8 cellular contexts compared by ENCODE assay signal in the genomic region with DNA sequence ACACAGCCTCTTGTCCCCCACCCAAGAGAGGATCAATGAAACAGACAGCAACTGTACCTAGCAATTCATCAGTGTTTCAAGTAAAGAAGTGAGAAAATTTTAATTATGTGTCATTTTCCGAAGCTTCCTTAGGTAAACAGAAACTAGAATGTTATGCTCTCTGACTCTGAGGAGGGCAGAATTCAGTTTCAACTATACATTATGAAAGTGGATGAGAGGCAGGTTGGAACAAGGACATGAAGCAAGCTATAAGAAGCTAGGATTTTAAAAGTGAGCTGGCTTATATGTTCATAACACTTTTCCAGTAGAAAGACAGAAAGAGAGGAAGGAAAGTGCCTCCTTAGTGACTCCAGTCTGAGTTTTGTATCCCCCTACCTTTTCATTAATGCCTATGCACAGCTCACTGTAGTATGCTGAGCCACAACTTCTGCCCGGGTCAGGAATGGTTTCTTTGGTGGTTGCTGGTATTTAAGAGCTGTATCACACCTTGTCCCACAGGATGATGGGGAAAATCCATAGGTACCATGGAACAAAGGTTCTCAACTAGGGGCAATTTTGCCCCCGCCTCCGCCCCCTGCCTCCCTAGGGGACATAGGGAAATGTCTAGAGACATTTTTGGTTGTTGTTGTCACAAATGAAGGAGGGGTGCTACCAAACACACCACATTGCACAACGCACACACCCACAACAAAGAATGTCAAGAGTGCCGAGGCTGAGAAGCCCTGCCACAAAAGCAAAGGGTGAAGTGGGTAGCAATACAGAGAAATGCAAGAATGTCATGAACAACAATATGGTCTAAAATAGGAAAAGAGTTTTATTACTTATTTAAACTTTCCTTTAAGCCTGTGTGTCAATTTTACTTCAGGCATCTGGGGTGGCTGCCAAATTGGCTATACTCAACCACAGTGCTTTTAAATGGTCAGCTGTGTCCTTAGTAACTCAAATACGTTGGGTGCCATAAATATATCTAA.
DNase-seq lines count a peak whose midpoint lies in the region; ATAC-seq, FAIRE-seq and TF ChIP-seq lines count a peak whose summit lies in the region.

No MANE protein-coding gene starts in this region.

- H4K20me1 ChIP-seq in endothelial cell of umbilical vein (replicated peaks; ENCODE audit: control insufficient read depth, extremely low read depth, insufficient read depth, low read length): no peaks in the 10 kb centered on the region

- dilution Hi-C loops in endothelial cell of umbilical vein (cut with MboI; ENCODE audit: extremely low pct_ligation_motif_present, low sequenced_read_pairs): no loop called here

- intact Hi-C loops in endothelial cell of umbilical vein (cut with micrococcal nuclease): no loop called here

- peak; percentile 8 for FAIRE-seq in endothelial cell of umbilical vein (lab: Jason Lieb, UNC)

- POLR2A ChIA-PET in endothelial cell of umbilical vein (lab: Charles Lee): no interaction called here

- peaks cover 7% of the 10 kb centered on the region for H3K4me1 ChIP-seq in endothelial cell of umbilical vein (ENCODE audit: control insufficient read depth, extremely low read depth, insufficient read depth, low read length)

- H3K36me3 ChIP-seq in endothelial cell of umbilical vein (ENCODE audit: control insufficient read depth in 2 of 2, extremely low read depth in 1 of 2, insufficient read depth in 2 of 2, low read length in 2 of 2): no peaks in the 10 kb centered on the region

- CTCF ChIA-PET in endothelial cell of umbilical vein (lab: Charles Lee): interaction anchor here (0.7 to 1.6 kb wide), 4 partner anchors 10 to 97 kb away, joined by 3 to 4 read pairs (median 3); no protein-coding TSS in a partner anchor

- peak; percentile 70 for ATAC-seq in GM19372 (IDR thresholded peaks at IDR 0.05; ENCODE audit: low read depth, unreplicated experiment)
- ATAC-seq in HG03354 (IDR thresholded peaks at IDR 0.05; ENCODE audit: poor library complexity, severe bottlenecking, unreplicated experiment): peak; percentile 84

- H3K4me2 ChIP-seq in endothelial cell of umbilical vein (ENCODE audit: insufficient read depth, low read length): peak overlapping the region; percentile 34

- no peak for TF ChIP-seq POLR2A in endothelial cell of umbilical vein (IDR thresholded peaks at IDR 0.05; ENCODE audit: low read depth, low read length)

- H3K4me3 ChIP-seq in endothelial cell of umbilical vein (replicated peaks in 1 of 3; ENCODE audit: insufficient read depth in 1 of 3, low read depth in 1 of 3, low read length in 3 of 3): no peak overlapping the region

- H3K9me1 ChIP-seq in endothelial cell of umbilical vein (replicated peaks; ENCODE audit: control insufficient read depth, extremely low read depth, insufficient read depth, low read length): no peaks in the 10 kb centered on the region

- H3K9me3 ChIP-seq in endothelial cell of umbilical vein (replicated peaks; ENCODE audit: control insufficient read depth, insufficient read depth, low read length): no peaks in the 10 kb centered on the region

- TF ChIP-seq CTCF in 22Rv1 (IDR thresholded peaks at IDR 0.05): no peak
- no peak for TF ChIP-seq CTCF in endothelial cell of umbilical vein (IDR thresholded peaks at IDR 0.05; ENCODE audit: extremely low read depth in 1 of 2, insufficient read depth in 1 of 2, low read depth in 1 of 2, low read length in 2 of 2)

- no peaks in the 10 kb centered on the region for H3K79me2 ChIP-seq in endothelial cell of umbilical vein (ENCODE audit: control insufficient read depth, insufficient read depth, low read length)

- BruUV-seq in endothelial cell of umbilical vein (replicated peaks; lab: Mats Ljungman, UMichigan): no TSS peak

- H2AFZ ChIP-seq in endothelial cell of umbilical vein (ENCODE audit: low read depth, low read length): no peak overlapping the region

- H3K27me3 ChIP-seq in endothelial cell of umbilical vein (ENCODE audit: control insufficient read depth in 2 of 2, insufficient read depth in 2 of 2, low read length in 2 of 2): no peaks in the 10 kb centered on the region

- DNase-seq in endothelial cell of umbilical vein (ENCODE audit: low read depth, low spot score) (peak; percentile 46), DMS 273 (lab: John Stamatoyannopoulos, UW; ENCODE audit: unreplicated experiment) (no peak), NCI-H524 (lab: John Stamatoyannopoulos, UW) (no peak), iPS-NIHi7 (ENCODE audit: extremely low spot score) (no peak), SW480 (ENCODE audit: low spot score) (no peak)

- H3K27ac ChIP-seq in 22Rv1 (0 out of 2 replicates have a peak overlapping the region, but pooled peaks have one; percentile 79), endothelial cell of umbilical vein (ENCODE audit: insufficient read depth, low read depth, low read length) (no peak overlapping the region)

- H3K9ac ChIP-seq in endothelial cell of umbilical vein (replicated peaks; ENCODE audit: extremely low read depth, insufficient read depth, low read length): no peak overlapping the region

TF ChIP-seq in endothelial cell of umbilical vein, 7 proteins besides CTCF, POLR2A, EP300 and RAD21:
- TF ChIP-seq, protein P1, sequence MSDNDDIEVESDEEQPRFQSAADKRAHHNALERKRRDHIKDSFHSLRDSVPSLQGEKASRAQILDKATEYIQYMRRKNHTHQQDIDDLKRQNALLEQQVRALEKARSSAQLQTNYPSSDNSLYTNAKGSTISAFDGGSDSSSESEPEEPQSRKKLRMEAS (IDR thresholded peaks at IDR 0.05; ENCODE audit: insufficient read depth, insufficient read length): no peak
- TF ChIP-seq GATA2 (IDR thresholded peaks at IDR 0.05; ENCODE audit: insufficient read depth, insufficient read length, low read depth, low read length): no peak
- no peak for TF ChIP-seq POLR2AphosphoS5 (IDR thresholded peaks at IDR 0.05; ENCODE audit: insufficient read depth, low read depth, low read length)
- TF ChIP-seq FOS (IDR thresholded peaks at IDR 0.05; ENCODE audit: borderline replicate concordance, insufficient read depth, low read length): no peak
- TF ChIP-seq EZH2 (IDR thresholded peaks at IDR 0.05; ENCODE audit: borderline replicate concordance, low read depth, low read length, severe bottlenecking): no peak
- TF ChIP-seq JUN (IDR thresholded peaks at IDR 0.05; ENCODE audit: borderline replicate concordance, insufficient read depth, insufficient read length, low read depth): no peak
- TF ChIP-seq MYC (IDR thresholded peaks at IDR 0.05; ENCODE audit: low read depth, low read length): no peak
TF ChIP-seq in endothelial cell of umbilical vein: peak in this region for 0.
